In the genomic region with DNA sequence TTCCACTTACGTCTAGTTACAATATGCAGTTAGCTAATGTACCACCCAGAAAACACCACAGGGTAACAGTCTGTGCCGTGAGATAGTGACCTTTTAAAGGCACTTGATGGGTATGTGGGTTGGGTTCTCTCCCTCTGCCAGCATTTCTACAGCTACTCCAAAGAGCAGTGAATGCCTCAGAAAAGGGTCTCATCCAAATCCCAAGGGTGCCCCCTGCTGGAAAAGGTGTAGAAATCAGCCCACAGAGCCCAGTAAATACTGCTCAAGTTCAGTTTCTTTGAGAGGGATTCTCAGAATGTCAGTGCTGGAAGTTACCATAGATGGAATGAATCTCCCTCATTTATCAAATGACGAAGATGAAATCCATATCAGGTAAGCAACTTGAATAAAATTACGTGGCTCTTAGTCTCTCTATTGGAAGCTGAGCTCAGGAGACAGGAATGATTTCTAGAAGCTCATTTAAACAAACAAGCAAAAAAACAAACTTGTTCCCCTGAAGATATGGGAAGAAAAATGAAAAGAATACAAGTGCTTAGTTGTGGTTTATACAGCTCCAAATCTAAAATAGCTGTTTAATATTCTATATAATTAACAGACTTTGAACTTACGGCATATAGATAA, we compare ENCODE assay signal across 9 cellular contexts. TPM values are rescaled to one million over a fixed set of nuclear protein-coding genes. Genes with fewer than 3 reads are reported as not detected.
DNase-seq lines count a peak whose midpoint lies in the region; ATAC-seq and TF ChIP-seq lines count a peak whose summit lies in the region.
"Had no signal": no experiment of that assay in that cellular context is flagged by ENCODE, and none has a peak within 500 bp of the region (broad histone marks: within the 10 kb centered on the region; RNA-seq: fewer than 3 reads in every experiment).

No MANE protein-coding gene starts in this region.

- TF ChIP-seq EP300 in esophagus muscularis mucosa (IDR thresholded peaks at IDR 0.05), result no peak

- DNase-seq in NT2/D1 (ENCODE audit: low read depth, low spot score) (peak; percentile 57), esophagus muscularis mucosa (ENCODE audit: extremely low spot score) (no peak), substantia nigra (lab: John Stamatoyannopoulos, UW) (peak in 40 of 49 donors; percentile 8 to 78 (median 46))
- peak; percentile 32 for DNase-seq in activated CD8-positive, alpha-beta memory T cell treated with anti-CD3 and anti-CD28 coated beads, Interleukin-2, amount 50 U/mL, for 1 hour (ENCODE audit: extremely low read depth)

- no peaks in the 10 kb centered on the region for H3K9me3 Mint-ChIP-seq in nephron

- H3K36me3 ChIP-seq in NT2/D1 (ENCODE audit: insufficient read depth, insufficient read length, low read length), result peaks cover 16% of the 10 kb centered on the region
- no peaks in the 10 kb centered on the region for H3K36me3 ChIP-seq in esophagus muscularis mucosa

- no peaks in the 10 kb centered on the region for H3K27me3 Mint-ChIP-seq in nephron (ENCODE audit: low read depth)

- H3K4me3 Mint-ChIP-seq in nephron, result no peak overlapping the region

- H3K9ac ChIP-seq in NT2/D1 (ENCODE audit: insufficient read length, low read depth), result no peak overlapping the region

- H3K27me3 ChIP-seq in NT2/D1 (ENCODE audit: insufficient read depth, insufficient read length) (no peaks in the 10 kb centered on the region), esophagus muscularis mucosa (no peaks in the 10 kb centered on the region)

- H3K4me1 Mint-ChIP-seq in nephron, result no peaks in the 10 kb centered on the region

- intact Hi-C loops in esophagus muscularis mucosa (cut with DNase I), result no loop called here

- H3K4me3 ChIP-seq in NT2/D1 (ENCODE audit: insufficient read length, low read depth) (no peak overlapping the region), esophagus muscularis mucosa (no peak overlapping the region)

- TF ChIP-seq POLR2A in esophagus muscularis mucosa (IDR thresholded peaks at IDR 0.05; ENCODE audit: low read depth), result no peak

- no peaks in the 10 kb centered on the region for H3K4me1 ChIP-seq in NT2/D1 (ENCODE audit: insufficient read depth, insufficient read length)
- H3K4me1 ChIP-seq in esophagus muscularis mucosa, result peaks cover 0 to 4% (median 0%) of the 10 kb centered on the region in 4 donors

- 41% methylated on average over 5 of the region's 5 CpGs for WGBS in esophagus muscularis mucosa

- H3K9me3 ChIP-seq in NT2/D1 (ENCODE audit: insufficient read depth, low read length) (no peaks in the 10 kb centered on the region), esophagus muscularis mucosa (no peaks in the 10 kb centered on the region)

- no peak overlapping the region for H3K27ac Mint-ChIP-seq in nephron

- H3K27ac ChIP-seq in C4-2B, result no peak overlapping the region
- H3K27ac ChIP-seq in esophagus muscularis mucosa (replicated peaks in 1 of 4), result no peak overlapping the region
- H3K27ac ChIP-seq in substantia nigra (ENCODE audit: low read depth, low read length, poor library complexity, severe bottlenecking), result no peak overlapping the region

- TF ChIP-seq CTCF in C4-2B (conservative IDR thresholded peaks at IDR 0.05), result peak; percentile 83
- peak; percentile 58 to 63 (median 60) for TF ChIP-seq CTCF in esophagus muscularis mucosa (IDR thresholded peaks at IDR 0.05)
- TF ChIP-seq CTCF in nephron (IDR thresholded peaks at IDR 0.05; ENCODE audit: unreplicated experiment in 3 of 3), result peak; percentile 60 to 68 (median 64)

- H3K36me3 Mint-ChIP-seq in nephron (ENCODE audit: low read depth), result peaks cover 27% of the 10 kb centered on the region

- ATAC-seq in GM19035 (IDR thresholded peaks at IDR 0.05; ENCODE audit: unreplicated experiment) (peak; percentile 83), HG03521 (IDR thresholded peaks at IDR 0.05; ENCODE audit: unreplicated experiment) (peak; percentile 68)

RNA-seq across cellular contexts. Expression of a gene that starts 9.5 kb away (rescaled TPM):
- 1 to 10 TPM in 1 of 4 donors, under 1 TPM in 2, not detected in 1; 0.19 to 1.4 (median 0.50) TPM for total RNA-seq in esophagus muscularis mucosa
- total RNA-seq: T-helper 1 cell treated with Interleukin-12 subunit alpha and Interleukin-12 subunit beta and Interleukin-4 antibody, amounts not matched to agents 30 ng/mL and 1 ng/mL, for 36 hours had no signal

RNA-seq across cellular contexts. Expression of a gene that starts 38.6 kb away (rescaled TPM):
- total RNA-seq in esophagus muscularis mucosa, result 10 to 100 TPM; 22.7 to 38.2 (median 23.6) TPM
- total RNA-seq: T-helper 1 cell treated with Interleukin-12 subunit alpha and Interleukin-12 subunit beta and Interleukin-4 antibody, amounts not matched to agents 30 ng/mL and 1 ng/mL, for 36 hours had no signal
